1 cellular context compared by ENCODE assay signal in the genomic region with DNA sequence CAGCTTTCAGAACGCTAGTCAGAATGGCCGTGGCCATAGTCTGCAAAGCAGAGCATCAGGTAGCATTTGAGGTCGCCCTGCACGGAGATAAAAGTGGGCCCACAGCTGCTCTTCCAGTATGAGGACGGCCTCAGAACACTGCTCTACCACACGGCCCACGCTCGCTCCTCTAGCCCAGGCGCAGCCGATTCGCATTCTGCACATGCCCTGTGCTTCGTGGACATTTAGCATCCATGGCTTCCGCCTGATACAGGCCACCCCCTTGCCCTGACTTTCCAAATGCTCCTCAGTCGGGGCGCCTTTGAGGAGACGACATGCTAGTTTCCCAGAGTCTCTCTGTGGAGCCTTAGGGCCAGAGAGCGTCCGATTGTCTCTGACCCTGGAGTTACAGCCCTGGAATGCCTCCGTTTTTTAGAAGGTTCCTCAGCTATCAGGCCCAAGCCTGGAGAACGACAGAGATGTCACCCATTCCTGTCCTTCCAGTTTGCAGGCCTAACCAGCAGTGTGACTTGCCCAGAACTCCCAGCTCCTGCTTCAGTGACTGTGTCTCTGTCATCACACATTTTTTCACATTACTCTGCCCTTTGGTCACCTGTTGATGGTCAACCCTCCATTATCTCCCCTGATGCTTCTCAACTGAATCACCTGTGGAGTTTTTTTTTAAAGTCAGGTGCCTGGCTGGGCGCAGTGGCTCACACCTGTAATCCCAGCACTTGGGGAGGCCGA.
TF ChIP-seq lines count a peak whose summit lies in the region.

No MANE protein-coding gene starts in this region.

TF ChIP-seq in HepG2, 621 proteins besides CTCF, POLR2A, EP300 and RAD21:
- TF ChIP-seq, protein P1, sequence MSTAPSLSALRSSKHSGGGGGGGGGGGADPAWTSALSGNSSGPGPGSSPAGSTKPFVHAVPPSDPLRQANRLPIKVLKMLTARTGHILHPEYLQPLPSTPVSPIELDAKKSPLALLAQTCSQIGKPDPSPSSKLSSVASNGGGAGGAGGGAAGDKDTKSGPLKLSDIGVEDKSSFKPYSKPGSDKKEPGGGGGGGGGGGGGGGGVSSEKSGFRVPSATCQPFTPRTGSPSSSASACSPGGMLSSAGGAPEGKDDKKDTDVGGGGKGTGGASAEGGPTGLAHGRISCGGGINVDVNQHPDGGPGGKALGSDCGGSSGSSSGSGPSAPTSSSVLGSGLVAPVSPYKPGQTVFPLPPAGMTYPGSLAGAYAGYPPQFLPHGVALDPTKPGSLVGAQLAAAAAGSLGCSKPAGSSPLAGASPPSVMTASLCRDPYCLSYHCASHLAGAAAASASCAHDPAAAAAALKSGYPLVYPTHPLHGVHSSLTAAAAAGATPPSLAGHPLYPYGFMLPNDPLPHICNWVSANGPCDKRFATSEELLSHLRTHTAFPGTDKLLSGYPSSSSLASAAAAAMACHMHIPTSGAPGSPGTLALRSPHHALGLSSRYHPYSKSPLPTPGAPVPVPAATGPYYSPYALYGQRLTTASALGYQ (CRISPR knock-in tag; IDR thresholded peaks at IDR 0.05), result no peak
- TF ChIP-seq ZSCAN21 (CRISPR knock-in tag; IDR thresholded peaks at IDR 0.05; ENCODE audit: borderline replicate concordance) (no peak), RFX1 (IDR thresholded peaks at IDR 0.05) (no peak), KDM5B (CRISPR knock-in tag; IDR thresholded peaks at IDR 0.05; ENCODE audit: borderline replicate concordance) (0 out of 2 replicates have a peak, but pooled peaks have one; percentile 19)
- TF ChIP-seq, protein P2, sequence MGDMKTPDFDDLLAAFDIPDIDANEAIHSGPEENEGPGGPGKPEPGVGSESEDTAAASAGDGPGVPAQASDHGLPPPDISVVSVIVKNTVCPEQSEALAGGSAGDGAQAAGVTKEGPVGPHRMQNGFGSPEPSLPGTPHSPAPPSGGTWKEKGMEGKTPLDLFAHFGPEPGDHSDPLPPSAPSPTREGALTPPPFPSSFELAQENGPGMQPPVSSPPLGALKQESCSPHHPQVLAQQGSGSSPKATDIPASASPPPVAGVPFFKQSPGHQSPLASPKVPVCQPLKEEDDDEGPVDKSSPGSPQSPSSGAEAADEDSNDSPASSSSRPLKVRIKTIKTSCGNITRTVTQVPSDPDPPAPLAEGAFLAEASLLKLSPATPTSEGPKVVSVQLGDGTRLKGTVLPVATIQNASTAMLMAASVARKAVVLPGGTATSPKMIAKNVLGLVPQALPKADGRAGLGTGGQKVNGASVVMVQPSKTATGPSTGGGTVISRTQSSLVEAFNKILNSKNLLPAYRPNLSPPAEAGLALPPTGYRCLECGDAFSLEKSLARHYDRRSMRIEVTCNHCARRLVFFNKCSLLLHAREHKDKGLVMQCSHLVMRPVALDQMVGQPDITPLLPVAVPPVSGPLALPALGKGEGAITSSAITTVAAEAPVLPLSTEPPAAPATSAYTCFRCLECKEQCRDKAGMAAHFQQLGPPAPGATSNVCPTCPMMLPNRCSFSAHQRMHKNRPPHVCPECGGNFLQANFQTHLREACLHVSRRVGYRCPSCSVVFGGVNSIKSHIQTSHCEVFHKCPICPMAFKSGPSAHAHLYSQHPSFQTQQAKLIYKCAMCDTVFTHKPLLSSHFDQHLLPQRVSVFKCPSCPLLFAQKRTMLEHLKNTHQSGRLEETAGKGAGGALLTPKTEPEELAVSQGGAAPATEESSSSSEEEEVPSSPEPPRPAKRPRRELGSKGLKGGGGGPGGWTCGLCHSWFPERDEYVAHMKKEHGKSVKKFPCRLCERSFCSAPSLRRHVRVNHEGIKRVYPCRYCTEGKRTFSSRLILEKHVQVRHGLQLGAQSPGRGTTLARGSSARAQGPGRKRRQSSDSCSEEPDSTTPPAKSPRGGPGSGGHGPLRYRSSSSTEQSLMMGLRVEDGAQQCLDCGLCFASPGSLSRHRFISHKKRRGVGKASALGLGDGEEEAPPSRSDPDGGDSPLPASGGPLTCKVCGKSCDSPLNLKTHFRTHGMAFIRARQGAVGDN (CRISPR knock-in tag; IDR thresholded peaks at IDR 0.05), result peak; percentile 27; the same call in 1 of the 2 replicates
- TF ChIP-seq, protein P3, sequence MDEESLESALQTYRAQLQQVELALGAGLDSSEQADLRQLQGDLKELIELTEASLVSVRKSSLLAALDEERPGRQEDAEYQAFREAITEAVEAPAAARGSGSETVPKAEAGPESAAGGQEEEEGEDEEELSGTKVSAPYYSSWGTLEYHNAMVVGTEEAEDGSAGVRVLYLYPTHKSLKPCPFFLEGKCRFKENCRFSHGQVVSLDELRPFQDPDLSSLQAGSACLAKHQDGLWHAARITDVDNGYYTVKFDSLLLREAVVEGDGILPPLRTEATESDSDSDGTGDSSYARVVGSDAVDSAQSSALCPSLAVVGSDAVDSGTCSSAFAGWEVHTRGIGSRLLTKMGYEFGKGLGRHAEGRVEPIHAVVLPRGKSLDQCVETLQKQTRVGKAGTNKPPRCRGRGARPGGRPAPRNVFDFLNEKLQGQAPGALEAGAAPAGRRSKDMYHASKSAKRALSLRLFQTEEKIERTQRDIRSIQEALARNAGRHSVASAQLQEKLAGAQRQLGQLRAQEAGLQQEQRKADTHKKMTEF (CRISPR knock-in tag; IDR thresholded peaks at IDR 0.05), result no peak
